30 cellular contexts compared by ENCODE assay signal in genomic region chr5:153350192-153350883, GRCh38.
DNase-seq lines count a peak whose midpoint lies in the region; TF ChIP-seq lines count a peak whose summit lies in the region.
"Had no signal": no experiment of that assay in that cellular context is flagged by ENCODE, and none has a peak within 500 bp of the region (broad histone marks: within the 10 kb centered on the region; RNA-seq: fewer than 3 reads in every experiment).

No MANE protein-coding gene starts in this region.

- H3K4me3 Mint-ChIP-seq in endodermal cell: no peak overlapping the region
- H3K4me3 Mint-ChIP-seq: activated CD4-positive, alpha-beta T cell treated with anti-CD3 and anti-CD28 coated beads for 36 hours; activated T-cell treated with anti-CD3 and anti-CD28 coated beads, Interleukin-2, amount 50 U/mL, for 24 hours; T-helper 17 cell; type B pancreatic cell had no signal

- H4K8ac ChIP-seq in mesendoderm (ENCODE audit: low read depth, low read length): no peak overlapping the region

- no peak overlapping the region for H2BK120ac ChIP-seq in mesendoderm (ENCODE audit: low read depth, low read length)

- no peak overlapping the region for H4K5ac ChIP-seq in mesendoderm (ENCODE audit: low read length)

- TF ChIP-seq CTCF in endodermal cell (conservative IDR thresholded peaks at IDR 0.05): no peak

- peak overlapping the region; percentile 45 for H3K27ac Mint-ChIP-seq in endodermal cell
- H3K27ac Mint-ChIP-seq: activated CD4-positive, alpha-beta T cell treated with anti-CD3 and anti-CD28 coated beads for 36 hours; activated T-cell treated with anti-CD3 and anti-CD28 coated beads, Interleukin-2, amount 50 U/mL, for 24 hours; T-helper 17 cell; type B pancreatic cell had no signal

- H3K4me1 Mint-ChIP-seq in endodermal cell: peaks cover 24% of the 10 kb centered on the region

- H2BK15ac ChIP-seq in mesendoderm (replicated peaks; ENCODE audit: low read depth): no peak overlapping the region

- H3K9ac ChIP-seq in endodermal cell (ENCODE audit: extremely low read depth, low read length, poor library complexity, severe bottlenecking): no peak overlapping the region
- H3K9ac ChIP-seq in mesendoderm (ENCODE audit: low read length): no peak overlapping the region
- H3K9ac ChIP-seq: SK-N-SH had no signal

- H2AK5ac ChIP-seq in mesendoderm (ENCODE audit: low read length): no peak overlapping the region

- H3K4ac ChIP-seq in mesendoderm (ENCODE audit: low read depth, low read length): no peak overlapping the region

- H3K79me2 ChIP-seq in mesendoderm (ENCODE audit: control insufficient read depth, insufficient read depth, low read length): no peaks in the 10 kb centered on the region

- no peaks in the 10 kb centered on the region for H3K79me1 ChIP-seq in mesendoderm (ENCODE audit: low read length)

- H3K4me1 ChIP-seq in endodermal cell (ENCODE audit: control insufficient read depth, insufficient read depth, low read length) (no peaks in the 10 kb centered on the region), mesendoderm (ENCODE audit: control insufficient read depth, low read depth, low read length) (peaks cover 5% of the 10 kb centered on the region)
- H3K4me1 ChIP-seq: adrenal gland, BE2C, breast epithelium, colonic mucosa had no signal

- no peaks in the 10 kb centered on the region for H3K27me3 ChIP-seq in endodermal cell (ENCODE audit: control insufficient read depth, insufficient read depth, low read length, poor library complexity, severe bottlenecking)
- no peaks in the 10 kb centered on the region for H3K27me3 ChIP-seq in mesendoderm (ENCODE audit: insufficient read depth, low read length, poor library complexity)
- H3K27me3 ChIP-seq: BE2C, colonic mucosa had no signal

- H3K4me2 ChIP-seq in mesendoderm (ENCODE audit: low read length): no peak overlapping the region
- H3K4me2 ChIP-seq: SK-N-SH, smooth muscle cell had no signal

- H3K9me3 ChIP-seq in endodermal cell (ENCODE audit: control insufficient read depth, low read length): no peaks in the 10 kb centered on the region
- H3K9me3 ChIP-seq: adrenal gland, BE2C, breast epithelium, colonic mucosa, SK-N-SH had no signal

- no peak overlapping the region for H3K56ac ChIP-seq in mesendoderm (ENCODE audit: low read length)

- WGBS in endodermal cell (ENCODE audit: insufficient coverage in 1 of 2, insufficient read length in 1 of 2), 2 experiments: 4 to 9% methylated on average over 3 to 4 of the region's 5 CpGs
- no CpG with 5 or more reads among the region's 5 CpGs for WGBS in mesendoderm (ENCODE audit: extremely low coverage, insufficient coverage, low lambda C conversion rate)

- no peaks in the 10 kb centered on the region for H3K36me3 ChIP-seq in endodermal cell (ENCODE audit: control insufficient read depth, insufficient read depth, low read length)
- no peaks in the 10 kb centered on the region for H3K36me3 ChIP-seq in mesendoderm (ENCODE audit: control insufficient read depth, insufficient read depth, low read length)
- H3K36me3 ChIP-seq: adrenal gland, BE2C, breast epithelium, colonic mucosa had no signal

- H3K23ac ChIP-seq in mesendoderm (ENCODE audit: low read length): no peak overlapping the region

- no peak overlapping the region for H2BK5ac ChIP-seq in mesendoderm (ENCODE audit: low read length)

- H3K18ac ChIP-seq in mesendoderm (ENCODE audit: low read length): no peak overlapping the region

- H3K27ac ChIP-seq in endodermal cell (ENCODE audit: low read depth, low read length) (no peak overlapping the region), mesendoderm (ENCODE audit: low read depth, low read length) (no peak overlapping the region)
- H3K27ac ChIP-seq: adrenal gland, breast epithelium, colonic mucosa had no signal

- no peaks in the 10 kb centered on the region for H3K36me3 Mint-ChIP-seq in endodermal cell (ENCODE audit: low read depth)
- H3K36me3 Mint-ChIP-seq: type B pancreatic cell had no signal

- DNase-seq in ELF-1 (ENCODE audit: low read depth, low spot score): peak; percentile 20
- DNase-seq in NCI-H2029 treated with DMSO at 0.1 percent for 48 hours (lab: John Stamatoyannopoulos, UW): peak; percentile 14
- peak; percentile 77 for DNase-seq in endodermal cell
- DNase-seq in mesendoderm: peak; percentile 31
- DNase-seq in KG1 (lab: John Stamatoyannopoulos, UW): no peak
- no peak for DNase-seq in NCI-H524 (lab: John Stamatoyannopoulos, UW)
- DNase-seq in NK-92 (lab: John Stamatoyannopoulos, UW; ENCODE audit: unreplicated experiment): no peak
- DNase-seq in MV-4-11 (lab: John Stamatoyannopoulos, UW): no peak
- DNase-seq: activated CD4-positive, alpha-beta T cell treated with anti-CD3 and anti-CD28 coated beads for 36 hours; activated CD8-positive, alpha-beta memory T cell treated with anti-CD3 and anti-CD28 coated beads for 24 hours; activated naive CD4-positive, alpha-beta T cell; activated T-cell treated with anti-CD3 and anti-CD28 coated beads, Interleukin-2, amount 50 U/mL, for 24 hours; adrenal gland; BE2C; colonic mucosa; DMS53; GF-D8; hypothalamus; left cardiac atrium; NCI-H1048; NCI-H1930; NCI-H510A treated with DMSO at 0.1 percent for 48 hours; occipital lobe; RPMI8226; SK-N-SH; stimulated activated CD4-positive, alpha-beta T cell treated with anti-CD3 and anti-CD28 coated beads, Interleukin-2, amount 100 ng/mL, for 24 hours; T-helper 17 cell had no signal

- no peaks in the 10 kb centered on the region for H3K9me3 Mint-ChIP-seq in endodermal cell
- H3K9me3 Mint-ChIP-seq: type B pancreatic cell had no signal

- H3K4me3 ChIP-seq in endodermal cell (ENCODE audit: low read length) (no peak overlapping the region), mesendoderm (ENCODE audit: low read length) (no peak overlapping the region)
- H3K4me3 ChIP-seq: adrenal gland, breast epithelium, colonic mucosa, smooth muscle cell had no signal

- peaks cover 7% of the 10 kb centered on the region for H3K27me3 Mint-ChIP-seq in endodermal cell (ENCODE audit: insufficient read depth)

Comparison
In these comparisons a context has a peak if more than half of its experiments do, and no peak if none do; other contexts are left out.
1. DNase-seq: peak in ELF-1 (single experiment), NCI-H2029 treated with DMSO at 0.1 percent for 48 hours (single experiment), endodermal cell (single experiment) and mesendoderm (single experiment); none in KG1 (single experiment), NCI-H524 (0 of 2), NK-92 (single experiment) and MV-4-11 (single experiment).